Comparison of ENCODE assay signal across 12 cellular contexts in the genomic region with DNA sequence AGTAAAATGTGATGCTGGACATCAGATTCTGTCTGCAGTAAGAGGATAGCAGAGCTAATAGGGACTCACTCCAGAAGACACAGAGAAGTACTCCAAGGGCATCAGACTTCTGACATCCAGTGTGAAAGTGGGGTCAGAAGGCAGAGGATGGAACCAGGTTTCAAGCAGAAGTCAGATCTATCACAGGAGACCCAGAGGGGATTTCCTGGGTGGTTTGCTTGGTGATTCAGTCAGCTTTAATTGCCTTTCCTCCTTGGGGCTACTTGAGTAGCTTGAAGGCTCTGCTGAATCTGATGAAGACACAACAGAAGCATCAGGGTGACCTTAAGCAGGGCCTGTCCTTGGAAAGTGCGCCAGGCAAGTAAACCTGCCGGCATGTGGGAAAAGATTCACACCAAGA.
DNase-seq lines count a peak whose midpoint lies in the region; ATAC-seq and TF ChIP-seq lines count a peak whose summit lies in the region.
"Had no signal": no experiment of that assay in that cellular context is flagged by ENCODE, and none has a peak within 500 bp of the region (broad histone marks: within the 10 kb centered on the region; RNA-seq: fewer than 3 reads in every experiment).

No MANE protein-coding gene starts in this region.

- no peaks in the 10 kb centered on the region for H3K27me3 Mint-ChIP-seq in T-helper 1 cell treated with Interleukin-12 subunit alpha and Interleukin-12 subunit beta and Interleukin-4 antibody, amounts not matched to agents 30 μg/mL and 1 μg/mL, for 36 hours (ENCODE audit: low read depth)
- H3K27me3 Mint-ChIP-seq: dendritic cell treated with granulocyte-macrophage colony-stimulating factor and Interleukin-4, amounts not matched to agents 40 ng/mL and 50 ng/mL, for 4 days had no signal

- no peak overlapping the region for H3K27ac ChIP-seq in suprapubic skin
- H3K27ac ChIP-seq in uterus, result no peak overlapping the region
- H3K27ac ChIP-seq: psoas muscle had no signal

- H3K4me3 ChIP-seq in suprapubic skin, result no peak overlapping the region
- no peak overlapping the region for H3K4me3 ChIP-seq in uterus
- H3K4me3 ChIP-seq: psoas muscle had no signal

- H3K36me3 ChIP-seq in suprapubic skin, result no peaks in the 10 kb centered on the region
- no peaks in the 10 kb centered on the region for H3K36me3 ChIP-seq in uterus

- H3K27me3 ChIP-seq in suprapubic skin (no peaks in the 10 kb centered on the region), uterus (no peaks in the 10 kb centered on the region)

- TF ChIP-seq POLR2A in suprapubic skin (IDR thresholded peaks at IDR 0.05) (no peak), uterus (IDR thresholded peaks at IDR 0.05) (no peak)

- peak in 3 of 4 experiments; percentile 9 to 13 (median 10) for DNase-seq in stimulated activated CD4-positive, alpha-beta T cell treated with anti-CD3 and anti-CD28 coated beads, Interleukin-1b, Interleukin-23, amount 100 ng/mL, for 24 hours (ENCODE audit: low read depth in 4 of 4, low spot score in 1 of 4)
- DNase-seq in suprapubic skin (ENCODE audit: low spot score in 2 of 2) (no peak), LoVo (ENCODE audit: low spot score) (no peak), uterus (no peak), AG08396 (ENCODE audit: low spot score) (no peak)
- DNase-seq: MM.1S, psoas muscle had no signal

- TF ChIP-seq CTCF in suprapubic skin (IDR thresholded peaks at IDR 0.05) (no peak), uterus (IDR thresholded peaks at IDR 0.05) (no peak)

- H3K4me1 ChIP-seq in suprapubic skin, result no peaks in the 10 kb centered on the region
- H3K4me1 ChIP-seq in uterus, result no peaks in the 10 kb centered on the region
- H3K4me1 ChIP-seq: psoas muscle had no signal

- WGBS in suprapubic skin, result 91% methylated on average over 2 of the region's 2 CpGs

- TF ChIP-seq EP300 in suprapubic skin (IDR thresholded peaks at IDR 0.05), result no peak

- H3K9me3 Mint-ChIP-seq in T-helper 1 cell treated with Interleukin-12 subunit alpha and Interleukin-12 subunit beta and Interleukin-4 antibody, amounts not matched to agents 30 μg/mL and 1 μg/mL, for 36 hours, result no peaks in the 10 kb centered on the region
- H3K9me3 Mint-ChIP-seq: dendritic cell treated with granulocyte-macrophage colony-stimulating factor and Interleukin-4, amounts not matched to agents 40 ng/mL and 50 ng/mL, for 4 days had no signal

- no peaks in the 10 kb centered on the region for H3K9me3 ChIP-seq in suprapubic skin
- no peaks in the 10 kb centered on the region for H3K9me3 ChIP-seq in uterus
- H3K9me3 ChIP-seq: psoas muscle had no signal

- H3K4me3 Mint-ChIP-seq in T-helper 1 cell treated with Interleukin-12 subunit alpha and Interleukin-12 subunit beta and Interleukin-4 antibody, amounts not matched to agents 30 μg/mL and 1 μg/mL, for 36 hours, result peak overlapping the region; percentile 62
- H3K4me3 Mint-ChIP-seq: dendritic cell treated with granulocyte-macrophage colony-stimulating factor and Interleukin-4, amounts not matched to agents 40 ng/mL and 50 ng/mL, for 4 days had no signal

- H3K4me1 Mint-ChIP-seq in T-helper 1 cell treated with Interleukin-12 subunit alpha and Interleukin-12 subunit beta and Interleukin-4 antibody, amounts not matched to agents 30 μg/mL and 1 μg/mL, for 36 hours (ENCODE audit: low read depth), result peaks cover 39% of the 10 kb centered on the region

- ATAC-seq in GM18520 (IDR thresholded peaks at IDR 0.05; ENCODE audit: unreplicated experiment), result peak; percentile 75
- ATAC-seq in GM21723 (IDR thresholded peaks at IDR 0.05; ENCODE audit: unreplicated experiment), result peak; percentile 61
- ATAC-seq: HCT116, psoas muscle had no signal

- intact Hi-C loops in uterus (cut with DNase I; ENCODE audit: low total_unique reads), result no loop called here

- peaks cover 3% of the 10 kb centered on the region for H3K36me3 Mint-ChIP-seq in T-helper 1 cell treated with Interleukin-12 subunit alpha and Interleukin-12 subunit beta and Interleukin-4 antibody, amounts not matched to agents 30 μg/mL and 1 μg/mL, for 36 hours (ENCODE audit: low read depth)

- H3K27ac Mint-ChIP-seq in T-helper 1 cell treated with Interleukin-12 subunit alpha and Interleukin-12 subunit beta and Interleukin-4 antibody, amounts not matched to agents 30 μg/mL and 1 μg/mL, for 36 hours, result peak overlapping the region; percentile 72
- H3K27ac Mint-ChIP-seq: dendritic cell treated with granulocyte-macrophage colony-stimulating factor and Interleukin-4, amounts not matched to agents 40 ng/mL and 50 ng/mL, for 4 days had no signal

Comparison
In these comparisons a context has a peak if more than half of its experiments do, and no peak if none do; other contexts are left out.
1. DNase-seq: peak in stimulated activated CD4-positive, alpha-beta T cell treated with anti-CD3 and anti-CD28 coated beads, Interleukin-1b, Interleukin-23, amount 100 ng/mL, for 24 hours (3 of 4); none in suprapubic skin (0 of 2), LoVo (single experiment), uterus (0 of 2) and AG08396 (single experiment).